ENCODE assay signal across 8 cellular contexts in the genomic region with DNA sequence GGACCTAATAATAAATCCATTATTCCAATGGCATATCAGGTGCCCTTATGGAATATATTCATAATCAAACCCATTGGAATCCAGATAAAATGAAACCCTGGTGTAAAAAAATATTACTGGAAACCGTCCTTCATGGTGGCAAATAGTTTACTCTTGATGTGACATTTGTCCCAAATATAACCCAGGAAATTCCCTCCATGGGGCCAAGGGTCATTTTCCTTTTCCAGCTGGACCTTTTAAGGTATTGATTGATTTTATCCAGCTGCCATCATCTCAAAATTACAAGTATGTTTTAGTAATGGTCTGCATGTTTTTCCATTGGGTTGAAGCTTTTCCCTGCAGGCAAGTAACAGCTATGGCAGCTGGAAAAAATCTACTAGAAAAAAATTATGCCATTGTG. TPM values are rescaled to one million over a fixed set of nuclear protein-coding genes. Genes with fewer than 3 reads are reported as not detected.
"Had no signal": no experiment of that assay in that cellular context is flagged by ENCODE, and none has a peak within 500 bp of the region (broad histone marks: within the 10 kb centered on the region; RNA-seq: fewer than 3 reads in every experiment).

No MANE protein-coding gene starts in this region.

- H3K9me3 ChIP-seq: HAP-1 had no signal

- H3K36me3 Mint-ChIP-seq: IgD-negative memory B cell had no signal

- H3K4me1 ChIP-seq: HAP-1 had no signal

- H3K27ac ChIP-seq: GM23248 had no signal

- H3K36me3 ChIP-seq: HAP-1 had no signal

- H3K4me3 ChIP-seq: GM23248, HAP-1 had no signal

- H3K27me3 Mint-ChIP-seq: IgD-negative memory B cell had no signal

- H3K4me1 Mint-ChIP-seq: IgD-negative memory B cell had no signal

- H3K27ac Mint-ChIP-seq: IgD-negative memory B cell had no signal

- DNase-seq: GM23248, GOT3, H7 had no signal

- ATAC-seq: HCT116 had no signal

- H3K4me3 Mint-ChIP-seq: IgD-negative memory B cell had no signal

RNA-seq across cellular contexts. Expression of gene UGT3A1, which starts 8.4 kb away (rescaled TPM):
- total RNA-seq: GM23248, H4, HT-29 had no signal
- polyA plus RNA-seq: GM23248, IgD-negative memory B cell had no signal
